ENCODE assay signal across 12 cellular contexts in genomic region chr2:177275041-177275440, GRCh38. TPM values are rescaled to one million over a fixed set of nuclear protein-coding genes. Genes with fewer than 3 reads are reported as not detected.
A peak's percentile ranks its signal among the peaks of the same experiment; 100 is the strongest.
DNase-seq lines count a peak whose midpoint lies in the region; ATAC-seq, FAIRE-seq and TF ChIP-seq lines count a peak whose summit lies in the region.
"Had no signal": no experiment of that assay in that cellular context is flagged by ENCODE, and none has a peak within 500 bp of the region (broad histone marks: within the 10 kb centered on the region; RNA-seq: fewer than 3 reads in every experiment).

No MANE protein-coding gene starts in this region.

- FAIRE-seq in GM12892 (lab: Jason Lieb, UNC): no peak

- H3K4me3 ChIP-seq in fibroblast of villous mesenchyme (ENCODE audit: low read depth, low read length): no peak overlapping the region
- H3K4me3 ChIP-seq: cardiac muscle cell had no signal

- no peak for TF ChIP-seq POLR2A in GM12892 (IDR thresholded peaks at IDR 0.05; ENCODE audit: low read depth, low read length)

- intact Hi-C loops in sciatic nerve (cut with DNase I): no loop called here

- TF ChIP-seq CTCF in fibroblast of villous mesenchyme (IDR thresholded peaks at IDR 0.05; ENCODE audit: insufficient read depth, low read depth, low read length): no peak

- DNase-seq in AG20443 (ENCODE audit: low spot score): peak; percentile 52
- DNase-seq in amniotic stem cell (lab: John Stamatoyannopoulos, UW): peak; percentile 53
- DNase-seq in fibroblast of villous mesenchyme (ENCODE audit: low read depth): peak; percentile 87
- no peak for DNase-seq in sciatic nerve (ENCODE audit: low spot score)
- DNase-seq in DMS114 treated with DMSO at 0.1 percent for 48 hours (lab: John Stamatoyannopoulos, UW; ENCODE audit: unreplicated experiment): no peak
- no peak for DNase-seq in GDM1 (lab: John Stamatoyannopoulos, UW)
- no peak for DNase-seq in GM12892 (ENCODE audit: insufficient read length)
- DNase-seq in AML-193 (lab: John Stamatoyannopoulos, UW): no peak
- DNase-seq: activated B cell treated with CpG ODN at 0.5 μM for 24 hours; activated T-cell treated with anti-CD3 and anti-CD28 coated beads, Interleukin-2, amount 50 U/mL, for 72 hours; CD4-positive, CD25-positive, alpha-beta regulatory T cell had no signal

- ATAC-seq in sciatic nerve: peak; percentile 88
- ATAC-seq: activated T-cell treated with anti-CD3 and anti-CD28 coated beads, Interleukin-2, amount 50 U/mL, for 72 hours had no signal

RNA-seq across cellular contexts. Expression of gene NFE2L2, which starts 10.5 kb away (rescaled TPM):
- 48.3 and 78.6 TPM in 2 replicates for total RNA-seq in fibroblast of villous mesenchyme
- 149 TPM for total RNA-seq in sciatic nerve
- polyA plus RNA-seq in GM12892 (2012; ENCODE audit: missing spikeins): 26.9 TPM

Comparison
In these comparisons a context has a peak if more than half of its experiments do, and no peak if none do; other contexts are left out.
1. DNase-seq: peak in AG20443 (single experiment), amniotic stem cell (single experiment) and fibroblast of villous mesenchyme (single experiment); none in sciatic nerve (single experiment), DMS114 treated with DMSO at 0.1 percent for 48 hours (single experiment), GDM1 (single experiment), GM12892 (single experiment) and AML-193 (0 of 2).